Comparison of ENCODE assay signal across 23 cellular contexts in genomic region chr3:150069633-150070032, GRCh38.
"Had no signal": no experiment of that assay in that cellular context is flagged by ENCODE, and none has a peak within 500 bp of the region (broad histone marks: within the 10 kb centered on the region; RNA-seq: fewer than 3 reads in every experiment).

No MANE protein-coding gene starts in this region.

- H3K9me3 Mint-ChIP-seq: activated CD4-positive, alpha-beta T cell treated with anti-CD3 and anti-CD28 coated beads, Interleukin-2, amount 10 ng/mL, durations not matched to agents 24 days and 14 days; central memory CD8-positive, alpha-beta T cell; memory B cell; natural killer cell treated with Interleukin-12 subunit alpha and Interleukin-12 subunit beta and Interleukin-15 and Interleukin-18, amount 100 ng/mL, for 72 hours; WTC11 had no signal

- H3K4me3 Mint-ChIP-seq: activated CD4-positive, alpha-beta T cell treated with anti-CD3 and anti-CD28 coated beads, Interleukin-2, amount 10 ng/mL, durations not matched to agents 24 days and 14 days; activated CD8-positive, alpha-beta T cell treated with anti-CD3 and anti-CD28 coated beads, Interleukin-2, amount 10 ng/mL, durations not matched to agents 7 days and 5 days; activated naive CD8-positive, alpha-beta T cell; central memory CD8-positive, alpha-beta T cell; memory B cell; natural killer cell treated with Interleukin-12 subunit alpha and Interleukin-12 subunit beta and Interleukin-15 and Interleukin-18, amount 100 ng/mL, for 72 hours; WTC11 had no signal

- H3K36me3 Mint-ChIP-seq: activated naive CD8-positive, alpha-beta T cell; memory B cell; natural killer cell treated with Interleukin-12 subunit alpha and Interleukin-12 subunit beta and Interleukin-15 and Interleukin-18, amount 100 ng/mL, for 72 hours; WTC11 had no signal

- H3K36me3 ChIP-seq: upper lobe of right lung had no signal

- H3K9me3 ChIP-seq: body of pancreas, testis, upper lobe of right lung had no signal

- H3K27ac ChIP-seq: body of pancreas, coronary artery, testis, upper lobe of right lung had no signal

- H3K27me3 ChIP-seq: body of pancreas, testis had no signal

- H3K4me1 Mint-ChIP-seq: activated CD4-positive, alpha-beta T cell treated with anti-CD3 and anti-CD28 coated beads, Interleukin-2, amount 10 ng/mL, durations not matched to agents 24 days and 14 days; central memory CD8-positive, alpha-beta T cell had no signal

- H3K4me1 ChIP-seq: body of pancreas, testis, upper lobe of right lung had no signal

- H3K4me3 ChIP-seq: body of pancreas, coronary artery, testis, upper lobe of right lung had no signal

- ATAC-seq: activated CD8-positive, alpha-beta T cell treated with anti-CD3 and anti-CD28 coated beads, Interleukin-2, amount 10 ng/mL, durations not matched to agents 7 days and 5 days; body of pancreas; esophagus mucosa; left ventricle myocardium superior; natural killer cell treated with Interleukin-12 subunit alpha and Interleukin-12 subunit beta and Interleukin-15 and Interleukin-18, amount 100 ng/mL, for 72 hours; right cardiac atrium; stimulated activated naive CD8-positive, alpha-beta T cell treated with anti-CD3 and anti-CD28 coated beads, Interleukin-15, Interleukin-2, amounts not matched to agents 100 U/mL and 50 U/mL, for 24 hours; upper lobe of right lung; WTC11 had no signal

- DNase-seq: activated CD4-positive, alpha-beta T cell treated with anti-CD3 and anti-CD28 coated beads, Interleukin-2, amount 10 ng/mL, durations not matched to agents 24 days and 14 days; activated CD8-positive, alpha-beta memory T cell treated with anti-CD3 and anti-CD28 coated beads, Interleukin-2, amount 50 U/mL, for 4 hours; activated CD8-positive, alpha-beta T cell treated with anti-CD3 and anti-CD28 coated beads, Interleukin-2, amount 10 ng/mL, durations not matched to agents 7 days and 5 days; activated effector memory CD4-positive, alpha-beta T cell treated with anti-CD3 and anti-CD28 coated beads, Interleukin-2, amount 50 U/mL, for 16 hours; activated T-cell treated with anti-CD3 and anti-CD28 coated beads, Interleukin-2, amount 50 U/mL, for 48 hours; amniotic stem cell; body of pancreas; hypothalamus; kidney glomerular epithelial cell; left ventricle myocardium superior; occipital lobe; right cardiac atrium; small intestine; stimulated activated naive CD8-positive, alpha-beta T cell treated with anti-CD3 and anti-CD28 coated beads, Interleukin-15, Interleukin-2, amounts not matched to agents 100 U/mL and 50 U/mL, for 24 hours; testis; upper lobe of right lung had no signal

- H3K27ac Mint-ChIP-seq: activated CD4-positive, alpha-beta T cell treated with anti-CD3 and anti-CD28 coated beads, Interleukin-2, amount 10 ng/mL, durations not matched to agents 24 days and 14 days; activated CD8-positive, alpha-beta T cell treated with anti-CD3 and anti-CD28 coated beads, Interleukin-2, amount 10 ng/mL, durations not matched to agents 7 days and 5 days; activated naive CD8-positive, alpha-beta T cell; memory B cell; natural killer cell treated with Interleukin-12 subunit alpha and Interleukin-12 subunit beta and Interleukin-15 and Interleukin-18, amount 100 ng/mL, for 72 hours; WTC11 had no signal
